Comparison of ENCODE assay signal across 25 cellular contexts in genomic region chr9:21311888-21312287, GRCh38.
DNase-seq lines count a peak whose midpoint lies in the region; ATAC-seq and FAIRE-seq lines count a peak whose summit lies in the region.
"Had no signal": no experiment of that assay in that cellular context is flagged by ENCODE, and none has a peak within 500 bp of the region (broad histone marks: within the 10 kb centered on the region; RNA-seq: fewer than 3 reads in every experiment).

No MANE protein-coding gene starts in this region.

- no peaks in the 10 kb centered on the region for H3K36me3 ChIP-seq in neuron (ENCODE audit: insufficient read depth, low read length)
- H3K36me3 ChIP-seq: BE2C, HAP-1 had no signal

- H3K4me3 ChIP-seq in neuron (ENCODE audit: low read length) = peak overlapping the region; percentile 43
- H3K4me3 ChIP-seq: GM23248, HAP-1, SK-N-MC had no signal

- H3K4me1 ChIP-seq in neuron (ENCODE audit: insufficient read depth, low read length) = peaks cover 22% of the 10 kb centered on the region
- H3K4me1 ChIP-seq: BE2C, HAP-1 had no signal

- H2AFZ ChIP-seq in neuron (ENCODE audit: low read depth, low read length) = peak overlapping the region; percentile 12
- H2AFZ ChIP-seq: GM23248 had no signal

- no peak overlapping the region for H3K27ac ChIP-seq in caudate nucleus (ENCODE audit: low read depth, low read length)
- H3K27ac ChIP-seq: GM23248, SK-N-MC had no signal

- no peaks in the 10 kb centered on the region for H3K36me3 Mint-ChIP-seq in stimulated activated effector memory CD8-positive, alpha-beta T cell treated with anti-CD3 and anti-CD28 coated beads, Interleukin-12 subunit alpha, Interleukin-12 subunit beta, amount 100 ng/mL, for 72 hours
- H3K36me3 Mint-ChIP-seq: CD4-positive, CD25-positive, alpha-beta regulatory T cell had no signal

- H3K4me3 Mint-ChIP-seq in stimulated activated effector memory CD8-positive, alpha-beta T cell treated with anti-CD3 and anti-CD28 coated beads, Interleukin-12 subunit alpha, Interleukin-12 subunit beta, amount 100 ng/mL, for 72 hours = no peak overlapping the region
- H3K4me3 Mint-ChIP-seq: CD4-positive, CD25-positive, alpha-beta regulatory T cell had no signal

- no peaks in the 10 kb centered on the region for H3K9me3 Mint-ChIP-seq in stimulated activated effector memory CD8-positive, alpha-beta T cell treated with anti-CD3 and anti-CD28 coated beads, Interleukin-12 subunit alpha, Interleukin-12 subunit beta, amount 100 ng/mL, for 72 hours
- H3K9me3 Mint-ChIP-seq: CD4-positive, CD25-positive, alpha-beta regulatory T cell had no signal

- FAIRE-seq in GM18507 (lab: Jason Lieb, UNC) = peak; percentile 68
- FAIRE-seq: A204.1, GM12891, HTR-8/SVneo, RCC 7860 had no signal

- H3K9me3 ChIP-seq in neuron (ENCODE audit: low read length) = no peaks in the 10 kb centered on the region
- H3K9me3 ChIP-seq: BE2C, HAP-1 had no signal

- H3K27ac Mint-ChIP-seq in stimulated activated effector memory CD8-positive, alpha-beta T cell treated with anti-CD3 and anti-CD28 coated beads, Interleukin-12 subunit alpha, Interleukin-12 subunit beta, amount 100 ng/mL, for 72 hours = no peak overlapping the region
- H3K27ac Mint-ChIP-seq: CD4-positive, CD25-positive, alpha-beta regulatory T cell had no signal

- ATAC-seq in HG03354 (IDR thresholded peaks at IDR 0.05; ENCODE audit: poor library complexity, severe bottlenecking, unreplicated experiment) = peak; percentile 53
- no peak for ATAC-seq in stimulated activated effector memory CD8-positive, alpha-beta T cell treated with anti-CD3 and anti-CD28 coated beads, Interleukin-12 subunit alpha, Interleukin-12 subunit beta, amount 100 ng/mL, for 72 hours

- no peaks in the 10 kb centered on the region for H3K4me1 Mint-ChIP-seq in stimulated activated effector memory CD8-positive, alpha-beta T cell treated with anti-CD3 and anti-CD28 coated beads, Interleukin-12 subunit alpha, Interleukin-12 subunit beta, amount 100 ng/mL, for 72 hours
- H3K4me1 Mint-ChIP-seq: CD4-positive, CD25-positive, alpha-beta regulatory T cell had no signal

- DNase-seq in GM18507 (ENCODE audit: extremely low spot score, insufficient read length, low read depth) (no peak), astrocyte of the hippocampus (ENCODE audit: low read depth, low spot score) (peak; percentile 29), inferior parietal cortex (ENCODE audit: extremely low spot score) (no peak), caudate nucleus (lab: John Stamatoyannopoulos, UW) (no peak)
- no peak for DNase-seq in stimulated activated effector memory CD8-positive, alpha-beta T cell treated with anti-CD3 and anti-CD28 coated beads, Interleukin-12 subunit alpha, Interleukin-12 subunit beta, amount 100 ng/mL, for 72 hours (ENCODE audit: low spot score in 2 of 2)
- DNase-seq: BE2C; CD4-positive, CD25-positive, alpha-beta regulatory T cell; COR-L47; GDM1; GM23248; IMR-90; Kasumi-1; NCI-H1105; NCI-H2107; NCI-H510A; NCI-H748 treated with DMSO at 0.1 percent for 48 hours; SHP77 had no signal

- no peaks in the 10 kb centered on the region for H3K27me3 ChIP-seq in neuron (ENCODE audit: insufficient read depth, low read length)
